In genomic region chr16:19563377-19563776, GRCh38 we compare ENCODE assay signal across 19 cellular contexts. TPM values are rescaled to one million over a fixed set of nuclear protein-coding genes. Genes with fewer than 3 reads are reported as not detected.
DNase-seq lines count a peak whose midpoint lies in the region; ATAC-seq lines count a peak whose summit lies in the region.
"Had no signal": no experiment of that assay in that cellular context is flagged by ENCODE, and none has a peak within 500 bp of the region (broad histone marks: within the 10 kb centered on the region; RNA-seq: fewer than 3 reads in every experiment).

No MANE protein-coding gene starts in this region.

- peaks cover 5% of the 10 kb centered on the region for H3K4me1 Mint-ChIP-seq in activated T-helper 17 cell treated with anti-CD3 and anti-CD28 coated beads, Interleukin-2, amount 50 U/mL, for 72 hours
- H3K4me1 Mint-ChIP-seq in effector memory CD8-positive, alpha-beta T cell (ENCODE audit: low read depth in 2 of 2) = peaks cover 0 to 5% of the 10 kb centered on the region in 2 donors

- in situ Hi-C loops in Caki2 (cut with HindIII; ENCODE audit: low pct_unique_long_range_greater_than_20kb, low sequenced_read_pairs) = no loop called here

- no peaks in the 10 kb centered on the region for H3K27me3 Mint-ChIP-seq in activated T-helper 17 cell treated with anti-CD3 and anti-CD28 coated beads, Interleukin-2, amount 50 U/mL, for 72 hours
- no peaks in the 10 kb centered on the region for H3K27me3 Mint-ChIP-seq in effector memory CD8-positive, alpha-beta T cell
- H3K27me3 Mint-ChIP-seq: B cell; CD4-positive, alpha-beta T cell had no signal

- peaks cover 39% of the 10 kb centered on the region for H3K36me3 Mint-ChIP-seq in activated T-helper 17 cell treated with anti-CD3 and anti-CD28 coated beads, Interleukin-2, amount 50 U/mL, for 72 hours (ENCODE audit: low read depth)
- peaks cover 21% of the 10 kb centered on the region for H3K36me3 Mint-ChIP-seq in effector memory CD8-positive, alpha-beta T cell (ENCODE audit: insufficient read depth)

- peak overlapping the region; percentile 35 for H3K27ac ChIP-seq in substantia nigra (ENCODE audit: low read depth, low read length, poor library complexity, severe bottlenecking)
- H3K27ac ChIP-seq: 22Rv1; A549; BLaER1 treated with 17β-estradiol and CSF1 and Interleukin-3, amounts not matched to agents 10 nM and 100 nM; C4-2B had no signal

- H3K4me3 Mint-ChIP-seq in activated T-helper 17 cell treated with anti-CD3 and anti-CD28 coated beads, Interleukin-2, amount 50 U/mL, for 72 hours = no peak overlapping the region
- no peak overlapping the region for H3K4me3 Mint-ChIP-seq in effector memory CD8-positive, alpha-beta T cell
- H3K4me3 Mint-ChIP-seq: B cell; CD4-positive, alpha-beta T cell; CD8-positive, alpha-beta memory T cell had no signal

- ATAC-seq in activated T-helper 17 cell treated with anti-CD3 and anti-CD28 coated beads, Interleukin-2, amount 50 U/mL, for 72 hours (replicated peaks) = no peak
- ATAC-seq in effector memory CD8-positive, alpha-beta T cell (replicated peaks) = no peak
- ATAC-seq: A549 had no signal

- peak; percentile 28 for DNase-seq in Caki2 (ENCODE audit: low read depth)
- DNase-seq in effector memory CD8-positive, alpha-beta T cell = no peak
- no peak for DNase-seq in substantia nigra (lab: John Stamatoyannopoulos, UW)
- DNase-seq in HUDEP-2 (lab: John Stamatoyannopoulos, UW; ENCODE audit: unreplicated experiment in 76 of 76) = no peak
- no peak for DNase-seq in amygdala (lab: John Stamatoyannopoulos, UW)
- no peak for DNase-seq in activated T-cell treated with anti-CD3 and anti-CD28 coated beads for 4 hours
- DNase-seq: AML-193; Calu3; CD4-positive, alpha-beta T cell; CD8-positive, alpha-beta memory T cell; COR-L47; DMS79 treated with DMSO at 0.1 percent for 48 hours; GF-D8 had no signal

- no peaks in the 10 kb centered on the region for H3K9me3 Mint-ChIP-seq in activated T-helper 17 cell treated with anti-CD3 and anti-CD28 coated beads, Interleukin-2, amount 50 U/mL, for 72 hours
- H3K9me3 Mint-ChIP-seq in effector memory CD8-positive, alpha-beta T cell = no peaks in the 10 kb centered on the region
- H3K9me3 Mint-ChIP-seq: CD8-positive, alpha-beta memory T cell had no signal

- peak overlapping the region; percentile 13 for H3K27ac Mint-ChIP-seq in activated T-helper 17 cell treated with anti-CD3 and anti-CD28 coated beads, Interleukin-2, amount 50 U/mL, for 72 hours
- peak overlapping the region; percentile 66 to 67 for H3K27ac Mint-ChIP-seq in effector memory CD8-positive, alpha-beta T cell
- H3K27ac Mint-ChIP-seq: B cell; CD4-positive, alpha-beta T cell had no signal

RNA-seq across cellular contexts. Expression of gene VPS35L, which starts 7.9 kb away (rescaled TPM):
- total RNA-seq in Caki2 (2014; rRNA removed; shearing (Covaris generic); ENCODE audit: low replicate concordance) = 16.3 and 20.7 TPM in 2 replicates
- 10 to 100 TPM; 38.2 to 40.8 TPM for total RNA-seq in activated T-helper 17 cell treated with anti-CD3 and anti-CD28 coated beads, Interleukin-2, amount 50 U/mL, for 72 hours

RNA-seq across cellular contexts. Expression of gene CCP110, which starts 39.6 kb away (rescaled TPM):
- total RNA-seq in Caki2 (2014; rRNA removed; shearing (Covaris generic); ENCODE audit: low replicate concordance) = 8.6 and 10.1 TPM in 2 replicates
- 10 to 100 TPM; 28.1 to 46.5 TPM for total RNA-seq in activated T-helper 17 cell treated with anti-CD3 and anti-CD28 coated beads, Interleukin-2, amount 50 U/mL, for 72 hours

RNA-seq across cellular contexts. Expression of gene GDE1, which starts 41.5 kb away (rescaled TPM):
- total RNA-seq in Caki2 (2014; rRNA removed; shearing (Covaris generic); ENCODE audit: low replicate concordance) = 85.5 and 97.7 TPM in 2 replicates
- 10 to 100 TPM; 24.2 to 36.9 TPM for total RNA-seq in activated T-helper 17 cell treated with anti-CD3 and anti-CD28 coated beads, Interleukin-2, amount 50 U/mL, for 72 hours
